In the genomic region with DNA sequence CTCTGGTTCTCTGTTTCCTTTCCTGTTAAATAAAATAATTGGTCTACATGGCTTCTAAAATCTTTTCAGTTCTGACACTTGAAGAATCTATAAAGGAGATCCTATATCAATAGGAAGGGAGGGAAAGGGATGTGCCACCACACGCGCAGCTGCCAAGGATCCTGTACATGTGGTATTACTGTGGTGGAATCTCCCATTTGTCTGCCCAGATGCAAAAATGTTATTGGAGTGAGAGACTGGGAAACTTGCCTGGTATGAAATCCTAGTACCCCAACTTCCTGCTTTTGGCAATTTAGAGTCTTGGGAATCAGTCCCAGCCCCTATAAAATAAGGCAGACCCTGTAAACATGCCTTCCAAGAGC, we compare ENCODE assay signal across 15 cellular contexts.
DNase-seq lines count a peak whose midpoint lies in the region; ATAC-seq, FAIRE-seq and TF ChIP-seq lines count a peak whose summit lies in the region.
"Had no signal": no experiment of that assay in that cellular context is flagged by ENCODE, and none has a peak within 500 bp of the region (broad histone marks: within the 10 kb centered on the region; RNA-seq: fewer than 3 reads in every experiment).

No MANE protein-coding gene starts in this region.

- CTCF ChIA-PET in HEK293 (lab: Yijun Ruan, JAX), result interaction anchor here (1.2 kb wide), 1 partner anchor 109 kb away, joined by 4 read pairs; no protein-coding TSS in a partner anchor

- ATAC-seq in HG03460 (IDR thresholded peaks at IDR 0.05; ENCODE audit: unreplicated experiment) (no peak), HG03432 (IDR thresholded peaks at IDR 0.05; ENCODE audit: unreplicated experiment) (no peak)
- ATAC-seq in stimulated activated naive CD8-positive, alpha-beta T cell treated with anti-CD3 and anti-CD28 coated beads, Interleukin-15, amount 100 ng/mL, for 72 hours, result no peak
- ATAC-seq: activated naive CD8-positive, alpha-beta T cell treated with anti-CD3 and anti-CD28 coated beads, Interleukin-2, amount 50 U/mL, for 24 hours had no signal

- no peak overlapping the region for H3K4me3 Mint-ChIP-seq in stimulated activated naive CD8-positive, alpha-beta T cell treated with anti-CD3 and anti-CD28 coated beads, Interleukin-15, amount 100 ng/mL, for 72 hours
- H3K4me3 Mint-ChIP-seq: activated CD4-positive, alpha-beta T cell treated with anti-CD3 and anti-CD28 coated beads, Interleukin-2, amount 10 ng/mL, durations not matched to agents 7 days and 5 days; activated naive CD8-positive, alpha-beta T cell treated with anti-CD3 and anti-CD28 coated beads, Interleukin-2, amount 50 U/mL, for 24 hours had no signal

- H3K27ac Mint-ChIP-seq in stimulated activated naive CD8-positive, alpha-beta T cell treated with anti-CD3 and anti-CD28 coated beads, Interleukin-15, amount 100 ng/mL, for 72 hours, result no peak overlapping the region
- H3K27ac Mint-ChIP-seq: activated CD4-positive, alpha-beta T cell treated with anti-CD3 and anti-CD28 coated beads, Interleukin-2, amount 10 ng/mL, durations not matched to agents 7 days and 5 days; activated naive CD8-positive, alpha-beta T cell treated with anti-CD3 and anti-CD28 coated beads, Interleukin-2, amount 50 U/mL, for 24 hours had no signal

- POLR2A ChIA-PET in HEK293 (lab: Yijun Ruan, JAX), result interaction anchor here (1.5 kb wide), 1 partner anchor 81 kb away, joined by 8 read pairs; the partner anchor contains the start of gene PICALM

- peaks cover 7% of the 10 kb centered on the region for H3K27me3 Mint-ChIP-seq in stimulated activated naive CD8-positive, alpha-beta T cell treated with anti-CD3 and anti-CD28 coated beads, Interleukin-15, amount 100 ng/mL, for 72 hours
- H3K27me3 Mint-ChIP-seq: activated CD4-positive, alpha-beta T cell treated with anti-CD3 and anti-CD28 coated beads, Interleukin-2, amount 10 ng/mL, durations not matched to agents 7 days and 5 days had no signal

- H3K9me3 ChIP-seq in HEK293 (ENCODE audit: control insufficient read depth, insufficient read depth, low read depth, low read length) (no peaks in the 10 kb centered on the region), adipocyte (ENCODE audit: control insufficient read depth, low read length) (no peaks in the 10 kb centered on the region)

- H3K36me3 ChIP-seq in HEK293 (ENCODE audit: control insufficient read depth in 2 of 2, insufficient read depth in 1 of 2, low read length in 2 of 2), result no peaks in the 10 kb centered on the region
- no peaks in the 10 kb centered on the region for H3K36me3 ChIP-seq in adipocyte (ENCODE audit: control insufficient read depth, insufficient read depth, low read length, severe bottlenecking)

- H3K4me1 ChIP-seq in HEK293 (ENCODE audit: control insufficient read depth, insufficient read depth, low read length), result no peaks in the 10 kb centered on the region
- H3K4me1 ChIP-seq in adipocyte (ENCODE audit: control insufficient read depth, insufficient read depth, low read length), result peaks cover 23% of the 10 kb centered on the region

- no peak for FAIRE-seq in GM12892 (lab: Jason Lieb, UNC)

- peaks cover 0 to 5% of the 10 kb centered on the region in 2 donors for H3K9me3 Mint-ChIP-seq in stimulated activated naive CD8-positive, alpha-beta T cell treated with anti-CD3 and anti-CD28 coated beads, Interleukin-15, amount 100 ng/mL, for 72 hours
- H3K9me3 Mint-ChIP-seq: activated naive CD8-positive, alpha-beta T cell treated with anti-CD3 and anti-CD28 coated beads, Interleukin-2, amount 50 U/mL, for 24 hours had no signal

- no peak overlapping the region for H3K27ac ChIP-seq in HEK293 (ENCODE audit: extremely low read depth, low read depth, low read length)
- H3K27ac ChIP-seq in layer of hippocampus (ENCODE audit: low read depth, low read length), result peak overlapping the region; percentile 92

- H3K4me3 ChIP-seq in HEK293 (ENCODE audit: low read depth, low read length) (no peak overlapping the region), adipocyte (ENCODE audit: low read length) (no peak overlapping the region)

- H3K9ac ChIP-seq in adipocyte (ENCODE audit: low read length), result peak overlapping the region; percentile 64

- H3K27me3 ChIP-seq in adipocyte (replicated peaks; ENCODE audit: control insufficient read depth, insufficient read depth, low read length), result no peaks in the 10 kb centered on the region
- H3K27me3 ChIP-seq in layer of hippocampus (ENCODE audit: control insufficient read depth, insufficient read depth, low read length), result no peaks in the 10 kb centered on the region

- H3K4me1 Mint-ChIP-seq in stimulated activated naive CD8-positive, alpha-beta T cell treated with anti-CD3 and anti-CD28 coated beads, Interleukin-15, amount 100 ng/mL, for 72 hours, result peaks cover 18% of the 10 kb centered on the region

- DNase-seq in adipocyte (ENCODE audit: low read depth) (no peak), superior temporal gyrus (ENCODE audit: extremely low spot score) (peak; percentile 59), GM12892 (ENCODE audit: insufficient read length) (no peak)
- DNase-seq in stimulated activated naive CD8-positive, alpha-beta T cell treated with anti-CD3 and anti-CD28 coated beads, Interleukin-15, amount 100 ng/mL, for 72 hours, result no peak
- DNase-seq: activated CD4-positive, alpha-beta T cell treated with anti-CD3 and anti-CD28 coated beads, Interleukin-2, amount 10 ng/mL, durations not matched to agents 7 days and 5 days; activated naive CD8-positive, alpha-beta T cell treated with anti-CD3 and anti-CD28 coated beads, Interleukin-2, amount 50 U/mL, for 24 hours; DMS79 treated with DMSO at 0.1 percent for 48 hours; GOT3; NCI-H2171; stimulated activated CD4-positive, alpha-beta T cell treated with anti-CD3 and anti-CD28 coated beads, Interleukin-12 subunit alpha, Interleukin-12 subunit beta, amount 100 ng/mL, for 4 hours; stimulated activated naive CD4-positive, alpha-beta T cell had no signal

- TF ChIP-seq CTCF in HEK293 (tag by site-specific recombination; IDR thresholded peaks at IDR 0.05), result no peak

- no peak for TF ChIP-seq POLR2A in GM12892 (IDR thresholded peaks at IDR 0.05; ENCODE audit: low read depth, low read length)

TF ChIP-seq in HEK293, 187 proteins besides CTCF, POLR2A, EP300 and RAD21:
- TF ChIP-seq ZBTB21 (tag by site-specific recombination; IDR thresholded peaks at IDR 0.05) (no peak), PRDM10 (tag by site-specific recombination; IDR thresholded peaks at IDR 0.05) (peak; percentile 28; the same call in 1 of the 2 replicates)
TF ChIP-seq in HEK293: peak in this region for 1.
